Comparison of ENCODE assay signal across 1 cellular context in the genomic region with DNA sequence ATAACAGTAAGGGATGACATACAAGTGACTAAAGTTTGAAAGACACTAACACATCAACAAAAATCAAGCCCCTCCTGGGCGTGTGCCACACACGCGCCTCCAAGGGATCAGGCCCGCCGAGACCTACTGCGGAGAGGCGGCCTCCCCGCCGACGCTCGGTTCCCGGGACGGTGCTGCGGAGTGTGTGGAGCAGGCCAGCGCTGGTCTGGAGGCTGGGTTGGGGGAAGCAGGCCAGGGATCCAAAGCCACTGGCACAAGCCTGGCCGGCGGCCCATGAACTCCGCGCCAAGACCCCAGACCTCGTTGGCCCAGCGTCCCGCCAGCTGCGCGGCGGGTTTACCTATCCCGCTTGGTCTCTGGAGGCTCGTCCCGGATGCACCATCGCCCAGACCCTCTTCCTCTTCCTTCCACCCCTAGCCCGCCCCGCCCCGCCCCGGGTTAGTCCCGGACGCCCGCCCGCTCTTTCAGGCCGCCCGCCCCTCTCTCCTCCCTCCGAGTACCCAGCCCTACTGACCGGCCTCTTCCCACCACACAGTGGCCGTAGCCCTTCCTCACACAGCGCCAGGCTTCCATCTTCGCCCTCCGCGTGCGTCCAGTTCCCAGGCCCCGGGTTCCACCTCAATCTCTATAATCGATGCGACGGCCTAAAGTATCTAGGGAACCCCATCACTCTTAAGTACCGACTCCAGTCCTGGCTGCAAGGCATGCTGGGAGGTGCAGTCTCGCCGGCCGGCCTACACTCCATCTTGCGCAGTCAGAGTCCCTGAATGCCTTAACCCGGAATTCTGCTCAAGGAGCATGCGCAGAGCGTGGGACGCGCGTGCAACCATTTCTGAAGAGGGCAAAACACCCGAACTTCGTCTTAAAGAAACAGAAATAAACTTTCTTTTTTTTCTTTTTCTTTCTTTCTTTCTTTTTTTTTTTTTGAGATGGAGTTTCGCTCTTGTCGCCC.
TF ChIP-seq lines count a peak whose summit lies in the region.

A gene with protein sequence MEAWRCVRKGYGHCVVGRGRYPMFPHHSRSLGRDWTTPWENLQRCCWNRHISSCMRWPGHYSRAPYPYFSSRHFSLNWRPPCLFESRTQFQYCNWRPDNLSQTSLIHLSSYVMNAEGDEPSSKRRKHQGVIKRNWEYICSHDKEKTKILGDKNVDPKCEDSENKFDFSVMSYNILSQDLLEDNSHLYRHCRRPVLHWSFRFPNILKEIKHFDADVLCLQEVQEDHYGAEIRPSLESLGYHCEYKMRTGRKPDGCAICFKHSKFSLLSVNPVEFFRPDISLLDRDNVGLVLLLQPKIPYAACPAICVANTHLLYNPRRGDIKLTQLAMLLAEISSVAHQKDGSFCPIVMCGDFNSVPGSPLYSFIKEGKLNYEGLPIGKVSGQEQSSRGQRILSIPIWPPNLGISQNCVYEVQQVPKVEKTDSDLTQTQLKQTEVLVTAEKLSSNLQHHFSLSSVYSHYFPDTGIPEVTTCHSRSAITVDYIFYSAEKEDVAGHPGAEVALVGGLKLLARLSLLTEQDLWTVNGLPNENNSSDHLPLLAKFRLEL (minus strand): TSS at position 769 of the 952 bp plus-strand sequence. CDS start 196 bp downstream, at position 573.

TF ChIP-seq in HepG2, 621 proteins besides CTCF, POLR2A, EP300 and RAD21 (continued from another document and continues in another):
- TF ChIP-seq, protein P1, sequence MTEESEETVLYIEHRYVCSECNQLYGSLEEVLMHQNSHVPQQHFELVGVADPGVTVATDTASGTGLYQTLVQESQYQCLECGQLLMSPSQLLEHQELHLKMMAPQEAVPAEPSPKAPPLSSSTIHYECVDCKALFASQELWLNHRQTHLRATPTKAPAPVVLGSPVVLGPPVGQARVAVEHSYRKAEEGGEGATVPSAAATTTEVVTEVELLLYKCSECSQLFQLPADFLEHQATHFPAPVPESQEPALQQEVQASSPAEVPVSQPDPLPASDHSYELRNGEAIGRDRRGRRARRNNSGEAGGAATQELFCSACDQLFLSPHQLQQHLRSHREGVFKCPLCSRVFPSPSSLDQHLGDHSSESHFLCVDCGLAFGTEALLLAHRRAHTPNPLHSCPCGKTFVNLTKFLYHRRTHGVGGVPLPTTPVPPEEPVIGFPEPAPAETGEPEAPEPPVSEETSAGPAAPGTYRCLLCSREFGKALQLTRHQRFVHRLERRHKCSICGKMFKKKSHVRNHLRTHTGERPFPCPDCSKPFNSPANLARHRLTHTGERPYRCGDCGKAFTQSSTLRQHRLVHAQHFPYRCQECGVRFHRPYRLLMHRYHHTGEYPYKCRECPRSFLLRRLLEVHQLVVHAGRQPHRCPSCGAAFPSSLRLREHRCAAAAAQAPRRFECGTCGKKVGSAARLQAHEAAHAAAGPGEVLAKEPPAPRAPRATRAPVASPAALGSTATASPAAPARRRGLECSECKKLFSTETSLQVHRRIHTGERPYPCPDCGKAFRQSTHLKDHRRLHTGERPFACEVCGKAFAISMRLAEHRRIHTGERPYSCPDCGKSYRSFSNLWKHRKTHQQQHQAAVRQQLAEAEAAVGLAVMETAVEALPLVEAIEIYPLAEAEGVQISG (CRISPR knock-in tag; IDR thresholded peaks at IDR 0.05) = peak; percentile 82
- TF ChIP-seq, protein P2, sequence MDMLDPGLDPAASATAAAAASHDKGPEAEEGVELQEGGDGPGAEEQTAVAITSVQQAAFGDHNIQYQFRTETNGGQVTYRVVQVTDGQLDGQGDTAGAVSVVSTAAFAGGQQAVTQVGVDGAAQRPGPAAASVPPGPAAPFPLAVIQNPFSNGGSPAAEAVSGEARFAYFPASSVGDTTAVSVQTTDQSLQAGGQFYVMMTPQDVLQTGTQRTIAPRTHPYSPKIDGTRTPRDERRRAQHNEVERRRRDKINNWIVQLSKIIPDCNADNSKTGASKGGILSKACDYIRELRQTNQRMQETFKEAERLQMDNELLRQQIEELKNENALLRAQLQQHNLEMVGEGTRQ (IDR thresholded peaks at IDR 0.05; ENCODE audit: low read depth, low read length) = no peak
- TF ChIP-seq, protein P2 (CRISPR knock-in tag; IDR thresholded peaks at IDR 0.05; ENCODE audit: borderline replicate concordance) = no peak
- TF ChIP-seq, protein P3, sequence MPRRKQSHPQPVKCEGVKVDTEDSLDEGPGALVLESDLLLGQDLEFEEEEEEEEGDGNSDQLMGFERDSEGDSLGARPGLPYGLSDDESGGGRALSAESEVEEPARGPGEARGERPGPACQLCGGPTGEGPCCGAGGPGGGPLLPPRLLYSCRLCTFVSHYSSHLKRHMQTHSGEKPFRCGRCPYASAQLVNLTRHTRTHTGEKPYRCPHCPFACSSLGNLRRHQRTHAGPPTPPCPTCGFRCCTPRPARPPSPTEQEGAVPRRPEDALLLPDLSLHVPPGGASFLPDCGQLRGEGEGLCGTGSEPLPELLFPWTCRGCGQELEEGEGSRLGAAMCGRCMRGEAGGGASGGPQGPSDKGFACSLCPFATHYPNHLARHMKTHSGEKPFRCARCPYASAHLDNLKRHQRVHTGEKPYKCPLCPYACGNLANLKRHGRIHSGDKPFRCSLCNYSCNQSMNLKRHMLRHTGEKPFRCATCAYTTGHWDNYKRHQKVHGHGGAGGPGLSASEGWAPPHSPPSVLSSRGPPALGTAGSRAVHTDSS (CRISPR knock-in tag; conservative IDR thresholded peaks at IDR 0.05) = no peak
- TF ChIP-seq NAIF1 (CRISPR knock-in tag; IDR thresholded peaks at IDR 0.05; ENCODE audit: borderline replicate concordance) (peak; percentile 87; the same call in 1 of the 2 replicates), CHCHD3 (CRISPR knock-in tag; IDR thresholded peaks at IDR 0.05) (peak; percentile 73; the same call in 1 of the 2 replicates), NFE2L1 (CRISPR knock-in tag; IDR thresholded peaks at IDR 0.05; ENCODE audit: borderline replicate concordance) (0 out of 2 replicates have a peak, but pooled peaks have one; percentile 11), ARNTL (CRISPR knock-in tag; IDR thresholded peaks at IDR 0.05) (peak; percentile 55; the same call in 1 of the 2 replicates), ZNF138 (CRISPR knock-in tag; IDR thresholded peaks at IDR 0.05; ENCODE audit: low read depth) (no peak), ZNF782 (CRISPR knock-in tag; IDR thresholded peaks at IDR 0.05; ENCODE audit: borderline replicate concordance) (no peak), ZNF563 (CRISPR knock-in tag; IDR thresholded peaks at IDR 0.05) (peak; percentile 46; the same call in 1 of the 2 replicates), SMARCE1 (IDR thresholded peaks at IDR 0.05; ENCODE audit: borderline replicate concordance) (no peak), ZNF30 (CRISPR knock-in tag; IDR thresholded peaks at IDR 0.05) (no peak), FOXK2 (IDR thresholded peaks at IDR 0.05) (no peak), PLRG1 (conservative IDR thresholded peaks at IDR 0.05) (no peak), BRCA1 (CRISPR knock-in tag; IDR thresholded peaks at IDR 0.05) (0 out of 2 replicates have a peak, but pooled peaks have one; percentile 74)
- TF ChIP-seq, protein P4, sequence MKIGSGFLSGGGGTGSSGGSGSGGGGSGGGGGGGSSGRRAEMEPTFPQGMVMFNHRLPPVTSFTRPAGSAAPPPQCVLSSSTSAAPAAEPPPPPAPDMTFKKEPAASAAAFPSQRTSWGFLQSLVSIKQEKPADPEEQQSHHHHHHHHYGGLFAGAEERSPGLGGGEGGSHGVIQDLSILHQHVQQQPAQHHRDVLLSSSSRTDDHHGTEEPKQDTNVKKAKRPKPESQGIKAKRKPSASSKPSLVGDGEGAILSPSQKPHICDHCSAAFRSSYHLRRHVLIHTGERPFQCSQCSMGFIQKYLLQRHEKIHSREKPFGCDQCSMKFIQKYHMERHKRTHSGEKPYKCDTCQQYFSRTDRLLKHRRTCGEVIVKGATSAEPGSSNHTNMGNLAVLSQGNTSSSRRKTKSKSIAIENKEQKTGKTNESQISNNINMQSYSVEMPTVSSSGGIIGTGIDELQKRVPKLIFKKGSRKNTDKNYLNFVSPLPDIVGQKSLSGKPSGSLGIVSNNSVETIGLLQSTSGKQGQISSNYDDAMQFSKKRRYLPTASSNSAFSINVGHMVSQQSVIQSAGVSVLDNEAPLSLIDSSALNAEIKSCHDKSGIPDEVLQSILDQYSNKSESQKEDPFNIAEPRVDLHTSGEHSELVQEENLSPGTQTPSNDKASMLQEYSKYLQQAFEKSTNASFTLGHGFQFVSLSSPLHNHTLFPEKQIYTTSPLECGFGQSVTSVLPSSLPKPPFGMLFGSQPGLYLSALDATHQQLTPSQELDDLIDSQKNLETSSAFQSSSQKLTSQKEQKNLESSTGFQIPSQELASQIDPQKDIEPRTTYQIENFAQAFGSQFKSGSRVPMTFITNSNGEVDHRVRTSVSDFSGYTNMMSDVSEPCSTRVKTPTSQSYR (CRISPR knock-in tag; IDR thresholded peaks at IDR 0.05; ENCODE audit: borderline replicate concordance) = no peak
- TF ChIP-seq, protein P5, sequence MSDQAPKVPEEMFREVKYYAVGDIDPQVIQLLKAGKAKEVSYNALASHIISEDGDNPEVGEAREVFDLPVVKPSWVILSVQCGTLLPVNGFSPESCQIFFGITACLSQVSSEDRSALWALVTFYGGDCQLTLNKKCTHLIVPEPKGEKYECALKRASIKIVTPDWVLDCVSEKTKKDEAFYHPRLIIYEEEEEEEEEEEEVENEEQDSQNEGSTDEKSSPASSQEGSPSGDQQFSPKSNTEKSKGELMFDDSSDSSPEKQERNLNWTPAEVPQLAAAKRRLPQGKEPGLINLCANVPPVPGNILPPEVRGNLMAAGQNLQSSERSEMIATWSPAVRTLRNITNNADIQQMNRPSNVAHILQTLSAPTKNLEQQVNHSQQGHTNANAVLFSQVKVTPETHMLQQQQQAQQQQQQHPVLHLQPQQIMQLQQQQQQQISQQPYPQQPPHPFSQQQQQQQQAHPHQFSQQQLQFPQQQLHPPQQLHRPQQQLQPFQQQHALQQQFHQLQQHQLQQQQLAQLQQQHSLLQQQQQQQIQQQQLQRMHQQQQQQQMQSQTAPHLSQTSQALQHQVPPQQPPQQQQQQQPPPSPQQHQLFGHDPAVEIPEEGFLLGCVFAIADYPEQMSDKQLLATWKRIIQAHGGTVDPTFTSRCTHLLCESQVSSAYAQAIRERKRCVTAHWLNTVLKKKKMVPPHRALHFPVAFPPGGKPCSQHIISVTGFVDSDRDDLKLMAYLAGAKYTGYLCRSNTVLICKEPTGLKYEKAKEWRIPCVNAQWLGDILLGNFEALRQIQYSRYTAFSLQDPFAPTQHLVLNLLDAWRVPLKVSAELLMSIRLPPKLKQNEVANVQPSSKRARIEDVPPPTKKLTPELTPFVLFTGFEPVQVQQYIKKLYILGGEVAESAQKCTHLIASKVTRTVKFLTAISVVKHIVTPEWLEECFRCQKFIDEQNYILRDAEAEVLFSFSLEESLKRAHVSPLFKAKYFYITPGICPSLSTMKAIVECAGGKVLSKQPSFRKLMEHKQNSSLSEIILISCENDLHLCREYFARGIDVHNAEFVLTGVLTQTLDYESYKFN (CRISPR knock-in tag; conservative IDR thresholded peaks at IDR 0.05) = no peak
- TF ChIP-seq, protein P6, sequence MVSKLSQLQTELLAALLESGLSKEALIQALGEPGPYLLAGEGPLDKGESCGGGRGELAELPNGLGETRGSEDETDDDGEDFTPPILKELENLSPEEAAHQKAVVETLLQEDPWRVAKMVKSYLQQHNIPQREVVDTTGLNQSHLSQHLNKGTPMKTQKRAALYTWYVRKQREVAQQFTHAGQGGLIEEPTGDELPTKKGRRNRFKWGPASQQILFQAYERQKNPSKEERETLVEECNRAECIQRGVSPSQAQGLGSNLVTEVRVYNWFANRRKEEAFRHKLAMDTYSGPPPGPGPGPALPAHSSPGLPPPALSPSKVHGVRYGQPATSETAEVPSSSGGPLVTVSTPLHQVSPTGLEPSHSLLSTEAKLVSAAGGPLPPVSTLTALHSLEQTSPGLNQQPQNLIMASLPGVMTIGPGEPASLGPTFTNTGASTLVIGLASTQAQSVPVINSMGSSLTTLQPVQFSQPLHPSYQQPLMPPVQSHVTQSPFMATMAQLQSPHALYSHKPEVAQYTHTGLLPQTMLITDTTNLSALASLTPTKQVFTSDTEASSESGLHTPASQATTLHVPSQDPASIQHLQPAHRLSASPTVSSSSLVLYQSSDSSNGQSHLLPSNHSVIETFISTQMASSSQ (IDR thresholded peaks at IDR 0.05; ENCODE audit: low read depth) = no peak
- TF ChIP-seq, protein P6 (CRISPR knock-in tag; IDR thresholded peaks at IDR 0.05; ENCODE audit: borderline replicate concordance) = no peak
- TF ChIP-seq, protein P7, sequence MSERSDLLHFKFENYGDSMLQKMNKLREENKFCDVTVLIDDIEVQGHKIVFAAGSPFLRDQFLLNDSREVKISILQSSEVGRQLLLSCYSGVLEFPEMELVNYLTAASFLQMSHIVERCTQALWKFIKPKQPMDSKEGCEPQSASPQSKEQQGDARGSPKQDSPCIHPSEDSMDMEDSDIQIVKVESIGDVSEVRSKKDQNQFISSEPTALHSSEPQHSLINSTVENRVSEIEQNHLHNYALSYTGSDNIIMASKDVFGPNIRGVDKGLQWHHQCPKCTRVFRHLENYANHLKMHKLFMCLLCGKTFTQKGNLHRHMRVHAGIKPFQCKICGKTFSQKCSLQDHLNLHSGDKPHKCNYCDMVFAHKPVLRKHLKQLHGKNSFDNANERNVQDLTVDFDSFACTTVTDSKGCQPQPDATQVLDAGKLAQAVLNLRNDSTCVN (CRISPR knock-in tag; IDR thresholded peaks at IDR 0.05; ENCODE audit: borderline replicate concordance) = no peak
